ENCODE assay signal across 11 cellular contexts in the genomic region with DNA sequence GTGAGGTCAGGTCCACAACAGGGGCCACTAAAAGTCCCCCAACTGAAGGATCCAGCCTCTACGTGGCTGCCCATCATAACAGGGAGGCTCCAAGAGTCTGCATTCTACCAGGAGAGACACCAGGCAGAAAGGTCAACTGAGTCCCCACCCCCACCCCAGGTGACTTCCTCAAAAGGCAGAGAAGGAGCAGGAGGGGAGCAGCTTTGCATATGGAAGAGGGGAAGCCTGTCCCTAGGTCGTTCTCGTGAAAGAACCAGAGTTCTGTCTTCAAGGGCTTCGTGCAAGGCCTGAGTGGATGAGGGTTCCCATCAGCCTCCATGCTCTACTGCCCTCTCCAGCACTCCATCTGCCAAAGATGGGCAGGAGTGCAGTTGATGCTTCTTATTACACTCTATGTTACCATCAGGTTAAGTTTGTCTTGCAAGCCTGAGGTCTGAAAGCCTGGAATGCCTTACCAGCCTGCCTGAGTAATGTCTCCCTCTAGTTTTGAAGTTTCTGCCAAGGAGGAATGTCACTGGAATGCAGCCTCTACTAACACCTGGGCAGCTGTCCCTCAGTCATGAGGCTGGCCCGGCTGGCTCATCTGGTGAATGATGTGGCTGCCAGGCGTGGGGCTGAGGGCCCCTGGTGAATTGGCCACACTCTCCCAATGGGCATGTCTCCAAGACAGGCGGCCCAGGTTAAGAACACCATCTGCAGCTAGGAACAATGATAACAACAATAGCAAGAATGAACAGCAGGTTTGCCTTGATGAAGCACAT. TPM values are rescaled to one million over a fixed set of nuclear protein-coding genes. Genes with fewer than 3 reads are reported as not detected.
A peak's percentile ranks its signal among the peaks of the same experiment; 100 is the strongest.
DNase-seq lines count a peak whose midpoint lies in the region; ATAC-seq, FAIRE-seq and TF ChIP-seq lines count a peak whose summit lies in the region.
"Had no signal": no experiment of that assay in that cellular context is flagged by ENCODE, and none has a peak within 500 bp of the region (broad histone marks: within the 10 kb centered on the region; RNA-seq: fewer than 3 reads in every experiment).

No MANE protein-coding gene starts in this region.

- H3K4me3 ChIP-seq in fibroblast of the aortic adventitia (ENCODE audit: low read depth, low read length): no peak overlapping the region
- H3K4me3 ChIP-seq in neural progenitor cell: no peak overlapping the region
- H3K4me3 ChIP-seq: right lobe of liver had no signal

- H3K4me1 Mint-ChIP-seq in natural killer cell treated with Interleukin-12 subunit alpha and Interleukin-12 subunit beta and Interleukin-15 and Interleukin-18, amount 100 ng/mL, for 72 hours (ENCODE audit: low read depth in 2 of 2): peaks cover 56 to 57% of the 10 kb centered on the region in 2 donors
- peaks cover 11 to 19% of the 10 kb centered on the region in 2 donors for H3K4me1 Mint-ChIP-seq in natural killer cell
- peaks cover 30% of the 10 kb centered on the region for H3K4me1 Mint-ChIP-seq in neural progenitor cell

- no peak overlapping the region for H2AFZ ChIP-seq in neural progenitor cell (replicated peaks)

- no peaks in the 10 kb centered on the region for H3K9me3 Mint-ChIP-seq in natural killer cell treated with Interleukin-12 subunit alpha and Interleukin-12 subunit beta and Interleukin-15 and Interleukin-18, amount 100 ng/mL, for 72 hours
- no peaks in the 10 kb centered on the region for H3K9me3 Mint-ChIP-seq in natural killer cell
- no peaks in the 10 kb centered on the region for H3K9me3 Mint-ChIP-seq in neural progenitor cell

- peak overlapping the region in 1 of 2 donors; percentile 93 for H3K27ac Mint-ChIP-seq in natural killer cell treated with Interleukin-12 subunit alpha and Interleukin-12 subunit beta and Interleukin-15 and Interleukin-18, amount 100 ng/mL, for 72 hours
- H3K27ac Mint-ChIP-seq in natural killer cell (no peak overlapping the region), neural progenitor cell (no peak overlapping the region)

- TF ChIP-seq CTCF in natural killer cell (IDR thresholded peaks at IDR 0.05): no peak
- TF ChIP-seq CTCF in fibroblast of the aortic adventitia (IDR thresholded peaks at IDR 0.05; ENCODE audit: insufficient read depth, low read length): peak; percentile 7
- no peak for TF ChIP-seq CTCF in neural progenitor cell (IDR thresholded peaks at IDR 0.05)

- intact Hi-C loops in natural killer cell (cut with micrococcal nuclease): no loop called here

- H3F3A ChIP-seq in neural progenitor cell (ENCODE audit: low read depth): no peaks in the 10 kb centered on the region

- no peak overlapping the region for H3K4me2 ChIP-seq in neural progenitor cell

- no peaks in the 10 kb centered on the region for H3K79me2 ChIP-seq in neural progenitor cell (ENCODE audit: low read depth)

- no peaks in the 10 kb centered on the region for H3K36me3 ChIP-seq in neural progenitor cell
- H3K36me3 ChIP-seq: right lobe of liver had no signal

- H3K27me3 Mint-ChIP-seq in natural killer cell treated with Interleukin-12 subunit alpha and Interleukin-12 subunit beta and Interleukin-15 and Interleukin-18, amount 100 ng/mL, for 72 hours: peaks cover 0 to 5% of the 10 kb centered on the region in 2 donors
- H3K27me3 Mint-ChIP-seq in natural killer cell (ENCODE audit: low read depth in 2 of 2): peaks cover 0 to 12% of the 10 kb centered on the region in 2 donors
- no peaks in the 10 kb centered on the region for H3K27me3 Mint-ChIP-seq in neural progenitor cell (ENCODE audit: insufficient read depth, low read depth)

- DNase-seq in natural killer cell treated with Interleukin-12 subunit alpha and Interleukin-12 subunit beta and Interleukin-15 and Interleukin-18, amount 100 ng/mL, for 72 hours (ENCODE audit: low spot score): no peak
- DNase-seq in natural killer cell (no peak), RCC 7860 (ENCODE audit: low spot score) (peak; percentile 65), fibroblast of the aortic adventitia (ENCODE audit: low read depth) (peak; percentile 52), neural progenitor cell (ENCODE audit: low spot score) (no peak), COR-L47 (lab: John Stamatoyannopoulos, UW) (no peak), HTR-8/SVneo (ENCODE audit: insufficient read length, low spot score) (no peak), ureter (ENCODE audit: low spot score) (no peak)
- DNase-seq: activated CD4-positive, alpha-beta T cell treated with anti-CD3 and anti-CD28 coated beads, Interleukin-2, amount 50 U/mL, for 48 hours; DND-41; right lobe of liver had no signal

- ATAC-seq in natural killer cell treated with Interleukin-12 subunit alpha and Interleukin-12 subunit beta and Interleukin-15 and Interleukin-18, amount 100 ng/mL, for 72 hours: no peak
- ATAC-seq in natural killer cell: no peak

- no peaks in the 10 kb centered on the region for H3K36me3 Mint-ChIP-seq in natural killer cell treated with Interleukin-12 subunit alpha and Interleukin-12 subunit beta and Interleukin-15 and Interleukin-18, amount 100 ng/mL, for 72 hours
- H3K36me3 Mint-ChIP-seq in natural killer cell (no peaks in the 10 kb centered on the region), neural progenitor cell (no peaks in the 10 kb centered on the region)

- no peak for FAIRE-seq in RCC 7860 (lab: Jason Lieb, UNC)
- no peak for FAIRE-seq in HTR-8/SVneo (lab: Jason Lieb, UNC)

- H3K27me3 ChIP-seq in neural progenitor cell: no peaks in the 10 kb centered on the region
- H3K27me3 ChIP-seq: right lobe of liver had no signal

- H3K4me3 Mint-ChIP-seq in natural killer cell treated with Interleukin-12 subunit alpha and Interleukin-12 subunit beta and Interleukin-15 and Interleukin-18, amount 100 ng/mL, for 72 hours: peak overlapping the region; percentile 85
- H3K4me3 Mint-ChIP-seq in natural killer cell (no peak overlapping the region), neural progenitor cell (no peak overlapping the region)

- no peak overlapping the region for H3K27ac ChIP-seq in neural progenitor cell
- H3K27ac ChIP-seq: right lobe of liver had no signal

- peaks cover 10% of the 10 kb centered on the region for H3K4me1 ChIP-seq in neural progenitor cell

- H3K9ac ChIP-seq in neural progenitor cell: no peak overlapping the region

- no peaks in the 10 kb centered on the region for H4K20me1 ChIP-seq in neural progenitor cell (ENCODE audit: low read depth)

- H3K9me3 ChIP-seq in neural progenitor cell (ENCODE audit: low read depth): no peaks in the 10 kb centered on the region
- H3K9me3 ChIP-seq: right lobe of liver had no signal

RNA-seq across cellular contexts. Expression of a gene that starts 54.3 kb away (rescaled TPM):
- total RNA-seq in natural killer cell treated with Interleukin-12 subunit alpha and Interleukin-12 subunit beta and Interleukin-15 and Interleukin-18, amount 100 ng/mL, for 72 hours: 10 to 100 TPM; 39.7 to 41.8 TPM
- 10 to 100 TPM; 53.3 to 56.3 (median 55.3) TPM for total RNA-seq in natural killer cell
- total RNA-seq in fibroblast of the aortic adventitia (ENCODE audit: low replicate concordance): 8.9 and 27.5 TPM in 2 replicates
- 11.7 and 18.1 TPM in 2 replicates for total RNA-seq in neural progenitor cell (ENCODE audit: low replicate concordance)
- total RNA-seq in ureter: 27.9 TPM

Comparison
In these comparisons a context has a peak if more than half of its experiments do, and no peak if none do; other contexts are left out.
1. DNase-seq: peak in RCC 7860 (single experiment) and fibroblast of the aortic adventitia (single experiment); none in natural killer cell treated with Interleukin-12 subunit alpha and Interleukin-12 subunit beta and Interleukin-15 and Interleukin-18, amount 100 ng/mL, for 72 hours (single experiment), natural killer cell (single experiment), neural progenitor cell (single experiment), COR-L47 (single experiment), HTR-8/SVneo (single experiment) and ureter (single experiment).